Comparison of ENCODE assay signal across 1 cellular context in genomic region chr2:136023416-136023815, GRCh38.
TF ChIP-seq lines count a peak whose summit lies in the region.

No MANE protein-coding gene starts in this region.

TF ChIP-seq in HepG2, 621 proteins besides CTCF, POLR2A, EP300 and RAD21 (continued from another document and continues in another):
- TF ChIP-seq, protein P1, sequence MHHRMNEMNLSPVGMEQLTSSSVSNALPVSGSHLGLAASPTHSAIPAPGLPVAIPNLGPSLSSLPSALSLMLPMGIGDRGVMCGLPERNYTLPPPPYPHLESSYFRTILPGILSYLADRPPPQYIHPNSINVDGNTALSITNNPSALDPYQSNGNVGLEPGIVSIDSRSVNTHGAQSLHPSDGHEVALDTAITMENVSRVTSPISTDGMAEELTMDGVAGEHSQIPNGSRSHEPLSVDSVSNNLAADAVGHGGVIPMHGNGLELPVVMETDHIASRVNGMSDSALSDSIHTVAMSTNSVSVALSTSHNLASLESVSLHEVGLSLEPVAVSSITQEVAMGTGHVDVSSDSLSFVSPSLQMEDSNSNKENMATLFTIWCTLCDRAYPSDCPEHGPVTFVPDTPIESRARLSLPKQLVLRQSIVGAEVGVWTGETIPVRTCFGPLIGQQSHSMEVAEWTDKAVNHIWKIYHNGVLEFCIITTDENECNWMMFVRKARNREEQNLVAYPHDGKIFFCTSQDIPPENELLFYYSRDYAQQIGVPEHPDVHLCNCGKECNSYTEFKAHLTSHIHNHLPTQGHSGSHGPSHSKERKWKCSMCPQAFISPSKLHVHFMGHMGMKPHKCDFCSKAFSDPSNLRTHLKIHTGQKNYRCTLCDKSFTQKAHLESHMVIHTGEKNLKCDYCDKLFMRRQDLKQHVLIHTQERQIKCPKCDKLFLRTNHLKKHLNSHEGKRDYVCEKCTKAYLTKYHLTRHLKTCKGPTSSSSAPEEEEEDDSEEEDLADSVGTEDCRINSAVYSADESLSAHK (CRISPR knock-in tag; IDR thresholded peaks at IDR 0.05; ENCODE audit: borderline replicate concordance) = no peak
- TF ChIP-seq CREB1 (IDR thresholded peaks at IDR 0.05) (no peak), CREB1 (CRISPR knock-in tag; IDR thresholded peaks at IDR 0.05) (peak; percentile 43; the same call in 1 of the 2 replicates), NRL (CRISPR knock-in tag; IDR thresholded peaks at IDR 0.05; ENCODE audit: borderline replicate concordance) (no peak), ASH2L (IDR thresholded peaks at IDR 0.05; ENCODE audit: insufficient read length, low read depth, low read length) (no peak), FOXP1 (IDR thresholded peaks at IDR 0.05) (no peak), FOXP1 (CRISPR knock-in tag; IDR thresholded peaks at IDR 0.05) (peak; percentile 72), ZNF501 (CRISPR knock-in tag; IDR thresholded peaks at IDR 0.05) (no peak), TSC22D2 (CRISPR knock-in tag; IDR thresholded peaks at IDR 0.05; ENCODE audit: borderline replicate concordance) (no peak), NR1H2 (CRISPR knock-in tag; IDR thresholded peaks at IDR 0.05; ENCODE audit: borderline replicate concordance, low read depth) (no peak), ZNF138 (CRISPR knock-in tag; IDR thresholded peaks at IDR 0.05; ENCODE audit: low read depth) (no peak), SRF (IDR thresholded peaks at IDR 0.05; ENCODE audit: low read depth, low read length) (peak; percentile 91), NFE2 (CRISPR knock-in tag; IDR thresholded peaks at IDR 0.05) (no peak), GATA4 (IDR thresholded peaks at IDR 0.05; ENCODE audit: borderline replicate concordance, low read depth) (no peak), ZNF441 (CRISPR knock-in tag; IDR thresholded peaks at IDR 0.05; ENCODE audit: borderline replicate concordance) (no peak), SMAD9 (CRISPR knock-in tag; IDR thresholded peaks at IDR 0.05) (no peak), FOXO1 (CRISPR knock-in tag; IDR thresholded peaks at IDR 0.05) (0 out of 2 replicates have a peak, but pooled peaks have one; percentile 38), FOXA3 (CRISPR knock-in tag; IDR thresholded peaks at IDR 0.05) (peak; percentile 70), FOSL2 (CRISPR knock-in tag; IDR thresholded peaks at IDR 0.05) (0 out of 2 replicates have a peak, but pooled peaks have one; percentile 43), GZF1 (CRISPR knock-in tag; IDR thresholded peaks at IDR 0.05) (no peak), ZNF33B (CRISPR knock-in tag; IDR thresholded peaks at IDR 0.05) (no peak), HOXA7 (CRISPR knock-in tag; IDR thresholded peaks at IDR 0.05) (no peak), HOXD1 (CRISPR knock-in tag; IDR thresholded peaks at IDR 0.05) (no peak), SAP130 (CRISPR knock-in tag; IDR thresholded peaks at IDR 0.05; ENCODE audit: low read depth) (no peak), BCL6 (CRISPR knock-in tag; IDR thresholded peaks at IDR 0.05) (peak; percentile 58), ZNF354B (CRISPR knock-in tag; IDR thresholded peaks at IDR 0.05) (no peak), E2F5 (CRISPR knock-in tag; conservative IDR thresholded peaks at IDR 0.05) (no peak), ZNF556 (CRISPR knock-in tag; IDR thresholded peaks at IDR 0.05; ENCODE audit: borderline replicate concordance) (no peak), TCF7 (IDR thresholded peaks at IDR 0.05; ENCODE audit: low read depth) (peak; percentile 91), ZFY (CRISPR knock-in tag; IDR thresholded peaks at IDR 0.05) (no peak), ZNF761 (CRISPR knock-in tag; conservative IDR thresholded peaks at IDR 0.05) (no peak), FOXC1 (CRISPR knock-in tag; IDR thresholded peaks at IDR 0.05; ENCODE audit: borderline replicate concordance) (no peak), ATF1 (CRISPR knock-in tag; IDR thresholded peaks at IDR 0.05) (no peak), KDM3A (CRISPR knock-in tag; IDR thresholded peaks at IDR 0.05; ENCODE audit: low read depth) (no peak), SMAD1 (CRISPR knock-in tag; IDR thresholded peaks at IDR 0.05; ENCODE audit: borderline replicate concordance, low read depth) (no peak), ZNF317 (CRISPR knock-in tag; IDR thresholded peaks at IDR 0.05) (no peak), ZNF451 (CRISPR knock-in tag; IDR thresholded peaks at IDR 0.05) (no peak), MAF1 (CRISPR knock-in tag; IDR thresholded peaks at IDR 0.05; ENCODE audit: borderline replicate concordance) (no peak), ARNTL (CRISPR knock-in tag; IDR thresholded peaks at IDR 0.05) (no peak), SYNCRIP (IDR thresholded peaks at IDR 0.05; ENCODE audit: insufficient read depth, low read depth, low read length) (no peak)
- TF ChIP-seq, protein P2, sequence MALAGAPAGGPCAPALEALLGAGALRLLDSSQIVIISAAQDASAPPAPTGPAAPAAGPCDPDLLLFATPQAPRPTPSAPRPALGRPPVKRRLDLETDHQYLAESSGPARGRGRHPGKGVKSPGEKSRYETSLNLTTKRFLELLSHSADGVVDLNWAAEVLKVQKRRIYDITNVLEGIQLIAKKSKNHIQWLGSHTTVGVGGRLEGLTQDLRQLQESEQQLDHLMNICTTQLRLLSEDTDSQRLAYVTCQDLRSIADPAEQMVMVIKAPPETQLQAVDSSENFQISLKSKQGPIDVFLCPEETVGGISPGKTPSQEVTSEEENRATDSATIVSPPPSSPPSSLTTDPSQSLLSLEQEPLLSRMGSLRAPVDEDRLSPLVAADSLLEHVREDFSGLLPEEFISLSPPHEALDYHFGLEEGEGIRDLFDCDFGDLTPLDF (CRISPR knock-in tag; IDR thresholded peaks at IDR 0.05) = no peak
- TF ChIP-seq, protein P3, sequence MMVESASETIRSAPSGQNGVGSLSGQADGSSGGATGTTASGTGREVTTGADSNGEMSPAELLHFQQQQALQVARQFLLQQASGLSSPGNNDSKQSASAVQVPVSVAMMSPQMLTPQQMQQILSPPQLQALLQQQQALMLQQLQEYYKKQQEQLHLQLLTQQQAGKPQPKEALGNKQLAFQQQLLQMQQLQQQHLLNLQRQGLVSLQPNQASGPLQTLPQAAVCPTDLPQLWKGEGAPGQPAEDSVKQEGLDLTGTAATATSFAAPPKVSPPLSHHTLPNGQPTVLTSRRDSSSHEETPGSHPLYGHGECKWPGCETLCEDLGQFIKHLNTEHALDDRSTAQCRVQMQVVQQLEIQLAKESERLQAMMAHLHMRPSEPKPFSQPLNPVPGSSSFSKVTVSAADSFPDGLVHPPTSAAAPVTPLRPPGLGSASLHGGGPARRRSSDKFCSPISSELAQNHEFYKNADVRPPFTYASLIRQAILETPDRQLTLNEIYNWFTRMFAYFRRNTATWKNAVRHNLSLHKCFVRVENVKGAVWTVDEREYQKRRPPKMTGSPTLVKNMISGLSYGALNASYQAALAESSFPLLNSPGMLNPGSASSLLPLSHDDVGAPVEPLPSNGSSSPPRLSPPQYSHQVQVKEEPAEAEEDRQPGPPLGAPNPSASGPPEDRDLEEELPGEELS (CRISPR knock-in tag; IDR thresholded peaks at IDR 0.05) = peak; percentile 54
- TF ChIP-seq, protein P4, sequence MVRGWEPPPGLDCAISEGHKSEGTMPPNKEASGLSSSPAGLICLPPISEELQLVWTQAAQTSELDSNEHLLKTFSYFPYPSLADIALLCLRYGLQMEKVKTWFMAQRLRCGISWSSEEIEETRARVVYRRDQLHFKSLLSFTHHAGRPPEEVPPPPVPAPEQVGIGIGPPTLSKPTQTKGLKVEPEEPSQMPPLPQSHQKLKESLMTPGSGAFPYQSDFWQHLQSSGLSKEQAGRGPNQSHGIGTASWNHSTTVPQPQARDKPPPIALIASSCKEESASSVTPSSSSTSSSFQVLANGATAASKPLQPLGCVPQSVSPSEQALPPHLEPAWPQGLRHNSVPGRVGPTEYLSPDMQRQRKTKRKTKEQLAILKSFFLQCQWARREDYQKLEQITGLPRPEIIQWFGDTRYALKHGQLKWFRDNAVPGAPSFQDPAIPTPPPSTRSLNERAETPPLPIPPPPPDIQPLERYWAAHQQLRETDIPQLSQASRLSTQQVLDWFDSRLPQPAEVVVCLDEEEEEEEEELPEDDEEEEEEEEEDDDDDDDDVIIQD (CRISPR knock-in tag; IDR thresholded peaks at IDR 0.05; ENCODE audit: low read depth) = 0 out of 2 replicates have a peak, but pooled peaks have one; percentile 34
- TF ChIP-seq, protein P5, sequence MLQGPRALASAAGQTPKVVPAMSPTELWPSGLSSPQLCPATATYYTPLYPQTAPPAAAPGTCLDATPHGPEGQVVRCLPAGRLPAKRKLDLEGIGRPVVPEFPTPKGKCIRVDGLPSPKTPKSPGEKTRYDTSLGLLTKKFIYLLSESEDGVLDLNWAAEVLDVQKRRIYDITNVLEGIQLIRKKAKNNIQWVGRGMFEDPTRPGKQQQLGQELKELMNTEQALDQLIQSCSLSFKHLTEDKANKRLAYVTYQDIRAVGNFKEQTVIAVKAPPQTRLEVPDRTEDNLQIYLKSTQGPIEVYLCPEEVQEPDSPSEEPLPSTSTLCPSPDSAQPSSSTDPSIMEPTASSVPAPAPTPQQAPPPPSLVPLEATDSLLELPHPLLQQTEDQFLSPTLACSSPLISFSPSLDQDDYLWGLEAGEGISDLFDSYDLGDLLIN (CRISPR knock-in tag; IDR thresholded peaks at IDR 0.05; ENCODE audit: borderline replicate concordance) = no peak
- TF ChIP-seq, protein P6, sequence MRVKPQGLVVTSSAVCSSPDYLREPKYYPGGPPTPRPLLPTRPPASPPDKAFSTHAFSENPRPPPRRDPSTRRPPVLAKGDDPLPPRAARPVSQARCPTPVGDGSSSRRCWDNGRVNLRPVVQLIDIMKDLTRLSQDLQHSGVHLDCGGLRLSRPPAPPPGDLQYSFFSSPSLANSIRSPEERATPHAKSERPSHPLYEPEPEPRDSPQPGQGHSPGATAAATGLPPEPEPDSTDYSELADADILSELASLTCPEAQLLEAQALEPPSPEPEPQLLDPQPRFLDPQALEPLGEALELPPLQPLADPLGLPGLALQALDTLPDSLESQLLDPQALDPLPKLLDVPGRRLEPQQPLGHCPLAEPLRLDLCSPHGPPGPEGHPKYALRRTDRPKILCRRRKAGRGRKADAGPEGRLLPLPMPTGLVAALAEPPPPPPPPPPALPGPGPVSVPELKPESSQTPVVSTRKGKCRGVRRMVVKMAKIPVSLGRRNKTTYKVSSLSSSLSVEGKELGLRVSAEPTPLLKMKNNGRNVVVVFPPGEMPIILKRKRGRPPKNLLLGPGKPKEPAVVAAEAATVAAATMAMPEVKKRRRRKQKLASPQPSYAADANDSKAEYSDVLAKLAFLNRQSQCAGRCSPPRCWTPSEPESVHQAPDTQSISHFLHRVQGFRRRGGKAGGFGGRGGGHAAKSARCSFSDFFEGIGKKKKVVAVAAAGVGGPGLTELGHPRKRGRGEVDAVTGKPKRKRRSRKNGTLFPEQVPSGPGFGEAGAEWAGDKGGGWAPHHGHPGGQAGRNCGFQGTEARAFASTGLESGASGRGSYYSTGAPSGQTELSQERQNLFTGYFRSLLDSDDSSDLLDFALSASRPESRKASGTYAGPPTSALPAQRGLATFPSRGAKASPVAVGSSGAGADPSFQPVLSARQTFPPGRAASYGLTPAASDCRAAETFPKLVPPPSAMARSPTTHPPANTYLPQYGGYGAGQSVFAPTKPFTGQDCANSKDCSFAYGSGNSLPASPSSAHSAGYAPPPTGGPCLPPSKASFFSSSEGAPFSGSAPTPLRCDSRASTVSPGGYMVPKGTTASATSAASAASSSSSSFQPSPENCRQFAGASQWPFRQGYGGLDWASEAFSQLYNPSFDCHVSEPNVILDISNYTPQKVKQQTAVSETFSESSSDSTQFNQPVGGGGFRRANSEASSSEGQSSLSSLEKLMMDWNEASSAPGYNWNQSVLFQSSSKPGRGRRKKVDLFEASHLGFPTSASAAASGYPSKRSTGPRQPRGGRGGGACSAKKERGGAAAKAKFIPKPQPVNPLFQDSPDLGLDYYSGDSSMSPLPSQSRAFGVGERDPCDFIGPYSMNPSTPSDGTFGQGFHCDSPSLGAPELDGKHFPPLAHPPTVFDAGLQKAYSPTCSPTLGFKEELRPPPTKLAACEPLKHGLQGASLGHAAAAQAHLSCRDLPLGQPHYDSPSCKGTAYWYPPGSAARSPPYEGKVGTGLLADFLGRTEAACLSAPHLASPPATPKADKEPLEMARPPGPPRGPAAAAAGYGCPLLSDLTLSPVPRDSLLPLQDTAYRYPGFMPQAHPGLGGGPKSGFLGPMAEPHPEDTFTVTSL (CRISPR knock-in tag; IDR thresholded peaks at IDR 0.05; ENCODE audit: borderline replicate concordance) = peak; percentile 57; the same call in 1 of the 2 replicates
- TF ChIP-seq, protein P7, sequence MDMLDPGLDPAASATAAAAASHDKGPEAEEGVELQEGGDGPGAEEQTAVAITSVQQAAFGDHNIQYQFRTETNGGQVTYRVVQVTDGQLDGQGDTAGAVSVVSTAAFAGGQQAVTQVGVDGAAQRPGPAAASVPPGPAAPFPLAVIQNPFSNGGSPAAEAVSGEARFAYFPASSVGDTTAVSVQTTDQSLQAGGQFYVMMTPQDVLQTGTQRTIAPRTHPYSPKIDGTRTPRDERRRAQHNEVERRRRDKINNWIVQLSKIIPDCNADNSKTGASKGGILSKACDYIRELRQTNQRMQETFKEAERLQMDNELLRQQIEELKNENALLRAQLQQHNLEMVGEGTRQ (IDR thresholded peaks at IDR 0.05; ENCODE audit: low read depth, low read length) = no peak
- TF ChIP-seq, protein P7 (CRISPR knock-in tag; IDR thresholded peaks at IDR 0.05; ENCODE audit: borderline replicate concordance) = no peak
- TF ChIP-seq, protein P8, sequence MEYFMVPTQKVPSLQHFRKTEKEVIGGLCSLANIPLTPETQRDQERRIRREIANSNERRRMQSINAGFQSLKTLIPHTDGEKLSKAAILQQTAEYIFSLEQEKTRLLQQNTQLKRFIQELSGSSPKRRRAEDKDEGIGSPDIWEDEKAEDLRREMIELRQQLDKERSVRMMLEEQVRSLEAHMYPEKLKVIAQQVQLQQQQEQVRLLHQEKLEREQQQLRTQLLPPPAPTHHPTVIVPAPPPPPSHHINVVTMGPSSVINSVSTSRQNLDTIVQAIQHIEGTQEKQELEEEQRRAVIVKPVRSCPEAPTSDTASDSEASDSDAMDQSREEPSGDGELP (IDR thresholded peaks at IDR 0.05; ENCODE audit: borderline replicate concordance, low read depth) = peak; percentile 14; the same call in 1 of the 2 replicates
